In the genomic region with DNA sequence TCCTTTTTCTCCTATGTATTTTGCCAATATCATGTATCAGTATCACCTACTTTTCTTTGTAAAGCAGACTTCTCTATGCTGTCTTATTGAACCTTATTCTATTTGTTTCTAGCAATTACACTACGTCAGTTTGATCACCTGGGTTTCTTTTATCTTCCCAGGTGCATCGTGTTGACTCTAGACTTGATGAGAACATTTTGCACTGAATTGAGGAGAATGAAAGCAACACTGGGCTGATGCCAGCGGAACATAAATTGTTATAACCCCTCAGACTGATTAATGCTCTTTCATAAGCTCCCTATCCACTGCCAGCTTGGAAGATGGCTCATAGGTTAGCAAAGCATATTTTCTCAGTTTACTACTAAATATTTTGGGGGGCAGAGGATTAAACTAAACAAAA, we compare ENCODE assay signal across 31 cellular contexts.
A peak's percentile ranks its signal among the peaks of the same experiment; 100 is the strongest.
DNase-seq lines count a peak whose midpoint lies in the region; ATAC-seq lines count a peak whose summit lies in the region.
"Had no signal": no experiment of that assay in that cellular context is flagged by ENCODE, and none has a peak within 500 bp of the region (broad histone marks: within the 10 kb centered on the region; RNA-seq: fewer than 3 reads in every experiment).

No MANE protein-coding gene starts in this region.

- H3K4me1 Mint-ChIP-seq in T-helper 17 cell, result peaks cover 5% of the 10 kb centered on the region
- H3K4me1 Mint-ChIP-seq: activated B cell treated with CpG ODN at 0.5 μM for 24 hours; activated CD8-positive, alpha-beta memory T cell treated with anti-CD3 and anti-CD28 coated beads, Interleukin-2, amount 10 ng/mL, durations not matched to agents 7 days and 5 days; activated naive CD8-positive, alpha-beta T cell treated with anti-CD3 and anti-CD28 coated beads, Interleukin-2, amount 10 ng/mL, durations not matched to agents 7 days and 5 days; stimulated activated effector memory CD8-positive, alpha-beta T cell treated with anti-CD3 and anti-CD28 coated beads, Interleukin-12 subunit alpha, Interleukin-12 subunit beta, amount 100 ng/mL, for 72 hours had no signal

- DNase-seq in NCI-H1092 (lab: John Stamatoyannopoulos, UW) (peak; percentile 89), NCI-H1436 (lab: John Stamatoyannopoulos, UW) (peak; percentile 79), NCI-H345 treated with DMSO at 0.1 percent for 48 hours (lab: John Stamatoyannopoulos, UW; ENCODE audit: unreplicated experiment) (peak; percentile 83), left colon (peak in 1 of 2 donors; percentile 20), cortex of kidney (lab: John Stamatoyannopoulos, UW) (no peak), inferior parietal cortex (ENCODE audit: extremely low spot score) (no peak), T-helper 17 cell (no peak)
- DNase-seq: activated B cell treated with CpG ODN at 0.5 μM for 24 hours; activated CD4-positive, alpha-beta T cell treated with anti-CD3 and anti-CD28 coated beads, Interleukin-2, amount 50 U/mL, for 1 hour; activated CD8-positive, alpha-beta memory T cell treated with anti-CD3 and anti-CD28 coated beads, Interleukin-2, amount 10 ng/mL, durations not matched to agents 7 days and 5 days; activated gamma-delta T cell treated with Interleukin-2 at 50 U/mL for 16 hours; activated naive CD8-positive, alpha-beta T cell treated with anti-CD3 and anti-CD28 coated beads, Interleukin-2, amount 10 ng/mL, durations not matched to agents 7 days and 5 days; activated T-cell treated with anti-CD3 and anti-CD28 coated beads, Interleukin-2, amount 50 U/mL, for 4 hours; aorta; DMS79 treated with DMSO at 0.1 percent for 48 hours; gastrocnemius medialis; GDM1; hippocampal formation; Karpas-422; left lung; mesenchymal stem cell; NCI-H187 treated with DMSO at 0.1 percent for 48 hours; NCI-H82; ovary; retina; RPMI8226; T-helper 1 cell had no signal

- H3K9me3 ChIP-seq in T-helper 17 cell (ENCODE audit: control insufficient read depth, low read length, poor library complexity, severe bottlenecking), result no peaks in the 10 kb centered on the region
- H3K9me3 ChIP-seq: BLaER1, gastrocnemius medialis, left lung, ovary had no signal

- peaks cover 9% of the 10 kb centered on the region for H3K36me3 Mint-ChIP-seq in T-helper 17 cell (ENCODE audit: low read depth)
- H3K36me3 Mint-ChIP-seq: activated CD8-positive, alpha-beta memory T cell treated with anti-CD3 and anti-CD28 coated beads, Interleukin-2, amount 10 ng/mL, durations not matched to agents 7 days and 5 days; activated naive CD8-positive, alpha-beta T cell treated with anti-CD3 and anti-CD28 coated beads, Interleukin-2, amount 10 ng/mL, durations not matched to agents 7 days and 5 days had no signal

- intact Hi-C loops in left colon (cut with DNase I, micrococcal nuclease), result no loop called here

- ATAC-seq in left colon (peak; percentile 60), T-helper 17 cell (no peak)
- ATAC-seq: activated CD8-positive, alpha-beta memory T cell treated with anti-CD3 and anti-CD28 coated beads, Interleukin-2, amount 10 ng/mL, durations not matched to agents 7 days and 5 days; activated T-cell treated with anti-CD3 and anti-CD28 coated beads, Interleukin-2, amount 50 U/mL, for 4 hours; gastrocnemius medialis; HCT116; left lung; stimulated activated effector memory CD8-positive, alpha-beta T cell treated with anti-CD3 and anti-CD28 coated beads, Interleukin-12 subunit alpha, Interleukin-12 subunit beta, amount 100 ng/mL, for 72 hours had no signal

- H3K27me3 Mint-ChIP-seq in T-helper 17 cell, result no peaks in the 10 kb centered on the region
- H3K27me3 Mint-ChIP-seq: activated B cell treated with CpG ODN at 0.5 μM for 24 hours; activated CD8-positive, alpha-beta memory T cell treated with anti-CD3 and anti-CD28 coated beads, Interleukin-2, amount 10 ng/mL, durations not matched to agents 7 days and 5 days; activated naive CD8-positive, alpha-beta T cell treated with anti-CD3 and anti-CD28 coated beads, Interleukin-2, amount 10 ng/mL, durations not matched to agents 7 days and 5 days; type B pancreatic cell had no signal

- H3K4me3 Mint-ChIP-seq in T-helper 17 cell, result no peak overlapping the region
- H3K4me3 Mint-ChIP-seq: activated B cell treated with CpG ODN at 0.5 μM for 24 hours; activated CD8-positive, alpha-beta memory T cell treated with anti-CD3 and anti-CD28 coated beads, Interleukin-2, amount 10 ng/mL, durations not matched to agents 7 days and 5 days; activated naive CD8-positive, alpha-beta T cell treated with anti-CD3 and anti-CD28 coated beads, Interleukin-2, amount 10 ng/mL, durations not matched to agents 7 days and 5 days; activated T-cell treated with anti-CD3 and anti-CD28 coated beads, Interleukin-2, amount 50 U/mL, for 4 hours; stimulated activated effector memory CD8-positive, alpha-beta T cell treated with anti-CD3 and anti-CD28 coated beads, Interleukin-12 subunit alpha, Interleukin-12 subunit beta, amount 100 ng/mL, for 72 hours; type B pancreatic cell had no signal

- H3K27ac Mint-ChIP-seq in T-helper 17 cell, result no peak overlapping the region
- H3K27ac Mint-ChIP-seq: activated B cell treated with CpG ODN at 0.5 μM for 24 hours; activated CD8-positive, alpha-beta memory T cell treated with anti-CD3 and anti-CD28 coated beads, Interleukin-2, amount 10 ng/mL, durations not matched to agents 7 days and 5 days; activated naive CD8-positive, alpha-beta T cell treated with anti-CD3 and anti-CD28 coated beads, Interleukin-2, amount 10 ng/mL, durations not matched to agents 7 days and 5 days; stimulated activated effector memory CD8-positive, alpha-beta T cell treated with anti-CD3 and anti-CD28 coated beads, Interleukin-12 subunit alpha, Interleukin-12 subunit beta, amount 100 ng/mL, for 72 hours; type B pancreatic cell had no signal

Comparison
In these comparisons a context has a peak if more than half of its experiments do, and no peak if none do; other contexts are left out.
1. DNase-seq: peak in NCI-H1092 (single experiment), NCI-H1436 (single experiment) and NCI-H345 treated with DMSO at 0.1 percent for 48 hours (single experiment); none in cortex of kidney (single experiment), inferior parietal cortex (single experiment) and T-helper 17 cell (0 of 3).